18 cellular contexts compared by ENCODE assay signal in the genomic region with DNA sequence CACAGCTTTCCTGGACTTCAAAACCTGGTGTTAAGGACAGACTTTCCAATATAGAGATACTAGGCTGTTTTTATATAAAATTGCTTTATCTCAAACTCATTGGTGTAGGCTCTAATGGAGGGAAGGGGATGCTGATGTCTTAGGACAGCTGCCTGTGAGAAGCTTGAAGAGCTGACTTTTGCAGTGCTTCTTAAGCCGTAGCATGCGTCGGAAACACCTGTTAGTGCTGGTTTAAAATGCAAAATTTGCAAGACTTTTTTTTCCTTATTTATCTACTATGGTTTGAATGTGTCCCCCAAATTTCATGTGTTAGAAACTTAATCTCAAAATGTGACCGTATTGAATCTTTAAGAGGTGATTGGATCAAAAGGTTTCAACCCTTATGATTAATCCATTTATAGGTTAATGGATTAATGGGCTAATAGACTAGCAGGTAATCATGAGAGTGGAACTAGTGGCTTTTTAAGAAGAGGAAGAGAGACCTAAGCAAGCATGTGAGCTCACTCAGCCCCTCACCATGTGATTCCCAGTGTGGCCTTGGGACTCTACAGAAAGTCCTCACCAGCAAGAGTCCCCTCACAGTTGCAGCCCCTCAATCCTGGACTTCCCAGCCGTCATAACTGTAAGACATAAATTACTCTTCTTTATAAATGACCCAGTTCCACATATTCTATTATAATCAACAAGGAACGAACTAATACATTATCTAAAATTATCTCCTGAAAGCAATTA.
A peak's percentile ranks its signal among the peaks of the same experiment; 100 is the strongest.
DNase-seq lines count a peak whose midpoint lies in the region; ATAC-seq lines count a peak whose summit lies in the region.
"Had no signal": no experiment of that assay in that cellular context is flagged by ENCODE, and none has a peak within 500 bp of the region (broad histone marks: within the 10 kb centered on the region; RNA-seq: fewer than 3 reads in every experiment).

No MANE protein-coding gene starts in this region.

- WGBS in right cardiac atrium = 92% methylated on average over 6 of the region's 6 CpGs

- peak overlapping the region; percentile 47 to 84 (median 62) for H3K4me3 Mint-ChIP-seq in IgD-negative memory B cell
- H3K4me3 Mint-ChIP-seq in stimulated activated naive B cell treated with anti-CD40 and anti-IgM and Interleukin-4, amounts not matched to agents 10 μg/mL and 1 μg/mL and 100 μg/mL, for 72 hours = no peak overlapping the region
- H3K4me3 Mint-ChIP-seq: activated naive CD8-positive, alpha-beta T cell; activated T-cell treated with anti-CD3 and anti-CD28 coated beads, Interleukin-2, amount 50 U/mL, for 24 hours; brain had no signal

- peak overlapping the region; percentile 91 to 97 (median 93) for H3K27ac Mint-ChIP-seq in IgD-negative memory B cell
- H3K27ac Mint-ChIP-seq in stimulated activated naive B cell treated with anti-CD40 and anti-IgM and Interleukin-4, amounts not matched to agents 10 μg/mL and 1 μg/mL and 100 μg/mL, for 72 hours = peak overlapping the region; percentile 60
- H3K27ac Mint-ChIP-seq: activated naive CD8-positive, alpha-beta T cell; activated T-cell treated with anti-CD3 and anti-CD28 coated beads, Interleukin-2, amount 50 U/mL, for 24 hours; brain had no signal

- no peaks in the 10 kb centered on the region for H3K9me3 ChIP-seq in right cardiac atrium (ENCODE audit: control insufficient read depth, low read length)
- H3K9me3 ChIP-seq: ovary, thoracic aorta had no signal

- no peak overlapping the region for H3K27ac ChIP-seq in right cardiac atrium (ENCODE audit: low read length)
- H3K27ac ChIP-seq: ovary, thoracic aorta had no signal

- DNase-seq in stimulated activated naive B cell treated with anti-CD40 and anti-IgM and Interleukin-4, amounts not matched to agents 10 μg/mL and 1 μg/mL and 100 μg/mL, for 72 hours = peak; percentile 30
- DNase-seq in SKM-1 (lab: John Stamatoyannopoulos, UW; ENCODE audit: unreplicated experiment) = no peak
- no peak for DNase-seq in right cardiac atrium
- DNase-seq: activated T-cell treated with anti-CD3 and anti-CD28 coated beads, Interleukin-2, amount 50 U/mL, for 24 hours; dermis blood vessel endothelial cell; NCI-H524 treated with DMSO at 0.1 percent for 48 hours; ovary; PC-3; stimulated activated CD4-positive, alpha-beta T cell treated with anti-CD3 and anti-CD28 coated beads, Interleukin-4, amount 100 ng/mL, for 4 hours had no signal

- peaks cover 4% of the 10 kb centered on the region for H3K36me3 Mint-ChIP-seq in IgD-negative memory B cell
- no peaks in the 10 kb centered on the region for H3K36me3 Mint-ChIP-seq in stimulated activated naive B cell treated with anti-CD40 and anti-IgM and Interleukin-4, amounts not matched to agents 10 μg/mL and 1 μg/mL and 100 μg/mL, for 72 hours
- H3K36me3 Mint-ChIP-seq: brain had no signal

- intact Hi-C loops in right cardiac atrium (cut with DNase I) = no loop called here

- peaks cover 54 to 62% (median 56%) of the 10 kb centered on the region in 3 donors for H3K4me1 Mint-ChIP-seq in IgD-negative memory B cell
- peaks cover 25 to 63% of the 10 kb centered on the region in 2 donors for H3K4me1 Mint-ChIP-seq in stimulated activated naive B cell treated with anti-CD40 and anti-IgM and Interleukin-4, amounts not matched to agents 10 μg/mL and 1 μg/mL and 100 μg/mL, for 72 hours

- no peaks in the 10 kb centered on the region for H3K27me3 ChIP-seq in right cardiac atrium (ENCODE audit: control insufficient read depth, insufficient read depth)
- H3K27me3 ChIP-seq: ovary had no signal

- no peaks in the 10 kb centered on the region for H3K9me3 Mint-ChIP-seq in IgD-negative memory B cell
- H3K9me3 Mint-ChIP-seq in stimulated activated naive B cell treated with anti-CD40 and anti-IgM and Interleukin-4, amounts not matched to agents 10 μg/mL and 1 μg/mL and 100 μg/mL, for 72 hours = peaks cover 0 to 2% of the 10 kb centered on the region in 2 donors
- H3K9me3 Mint-ChIP-seq: activated T-cell treated with anti-CD3 and anti-CD28 coated beads, Interleukin-2, amount 50 U/mL, for 24 hours; brain had no signal

- no peaks in the 10 kb centered on the region for H3K4me1 ChIP-seq in right cardiac atrium (ENCODE audit: control insufficient read depth, insufficient read depth, low read length)

- H3K4me3 ChIP-seq in right cardiac atrium (ENCODE audit: low read length) = no peak overlapping the region
- H3K4me3 ChIP-seq: ovary, thoracic aorta had no signal

- ATAC-seq in GM19035 (IDR thresholded peaks at IDR 0.05; ENCODE audit: unreplicated experiment) (peak; percentile 46), HG02642 (IDR thresholded peaks at IDR 0.05; ENCODE audit: poor library complexity, unreplicated experiment) (peak; percentile 50), right cardiac atrium (no peak), HG02763 (IDR thresholded peaks at IDR 0.05; ENCODE audit: unreplicated experiment) (no peak)
- peak; percentile 62 to 72 for ATAC-seq in stimulated activated naive B cell treated with anti-CD40 and anti-IgM and Interleukin-4, amounts not matched to agents 10 μg/mL and 1 μg/mL and 100 μg/mL, for 72 hours (replicated peaks)
- ATAC-seq: esophagus mucosa, PC-3, SK-N-SH treated with all-trans-retinoic acid at 6 μM for 48 hours had no signal

- H3K27me3 Mint-ChIP-seq in IgD-negative memory B cell = no peaks in the 10 kb centered on the region
- no peaks in the 10 kb centered on the region for H3K27me3 Mint-ChIP-seq in stimulated activated naive B cell treated with anti-CD40 and anti-IgM and Interleukin-4, amounts not matched to agents 10 μg/mL and 1 μg/mL and 100 μg/mL, for 72 hours
- H3K27me3 Mint-ChIP-seq: activated naive CD8-positive, alpha-beta T cell; activated T-cell treated with anti-CD3 and anti-CD28 coated beads, Interleukin-2, amount 50 U/mL, for 24 hours; brain had no signal

Comparison
In these comparisons a context has a peak if more than half of its experiments do, and no peak if none do; other contexts are left out.
1. ATAC-seq: peak in GM19035 (single experiment), HG02642 (single experiment) and stimulated activated naive B cell treated with anti-CD40 and anti-IgM and Interleukin-4, amounts not matched to agents 10 μg/mL and 1 μg/mL and 100 μg/mL, for 72 hours (2 of 2); none in right cardiac atrium (0 of 2) and HG02763 (single experiment).
2. H3K4me3 Mint-ChIP-seq: peak in IgD-negative memory B cell (4 of 4); none in stimulated activated naive B cell treated with anti-CD40 and anti-IgM and Interleukin-4, amounts not matched to agents 10 μg/mL and 1 μg/mL and 100 μg/mL, for 72 hours (0 of 2).